13 cellular contexts compared by ENCODE assay signal in the genomic region with DNA sequence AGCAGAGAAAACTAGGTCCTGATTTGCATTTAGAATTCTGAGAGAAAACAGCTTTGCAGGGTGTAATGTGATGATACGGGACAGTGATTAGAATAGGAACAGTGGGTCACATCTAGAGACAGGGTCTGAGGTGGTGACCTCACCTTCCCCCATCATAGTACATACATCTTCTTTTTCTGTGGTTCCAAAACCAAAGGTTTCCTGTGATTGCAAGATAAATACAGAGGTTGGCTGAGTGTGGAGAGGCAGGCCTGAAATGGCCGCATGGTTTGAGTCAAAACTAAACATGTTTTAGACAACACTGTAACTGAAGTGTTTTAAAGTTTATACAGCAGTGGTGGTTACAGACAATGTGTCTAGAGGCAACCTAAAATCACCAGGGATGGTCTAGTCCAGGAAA. TPM values are rescaled to one million over a fixed set of nuclear protein-coding genes. Genes with fewer than 3 reads are reported as not detected.
DNase-seq lines count a peak whose midpoint lies in the region; ATAC-seq and TF ChIP-seq lines count a peak whose summit lies in the region.
"Had no signal": no experiment of that assay in that cellular context is flagged by ENCODE, and none has a peak within 500 bp of the region (broad histone marks: within the 10 kb centered on the region; RNA-seq: fewer than 3 reads in every experiment).

No MANE protein-coding gene starts in this region.

- H3K4me3 ChIP-seq in thyroid gland (replicated peaks in 1 of 3): no peak overlapping the region

- no peak for DNase-seq in effector memory CD8-positive, alpha-beta T cell
- DNase-seq in thyroid gland: no peak
- no peak for DNase-seq in NCI-H2107 (lab: John Stamatoyannopoulos, UW)
- DNase-seq in activated CD4-positive, CD25-positive, alpha-beta regulatory T cell treated with anti-CD3 and anti-CD28 coated beads, Interleukin-2, amount 50 U/mL, for 72 hours: no peak
- no peak for DNase-seq in NCI-H1694 (lab: John Stamatoyannopoulos, UW)
- DNase-seq: KG1, nucleus accumbens, trophoblast cell had no signal

- no peak overlapping the region for H3K27ac ChIP-seq in thyroid gland

- H3K36me3 ChIP-seq in thyroid gland: no peaks in the 10 kb centered on the region

- peaks cover 0 to 2% of the 10 kb centered on the region in 2 donors for H3K4me1 Mint-ChIP-seq in effector memory CD8-positive, alpha-beta T cell (ENCODE audit: low read depth in 2 of 2)

- H3K4me1 ChIP-seq in thyroid gland: peaks cover 0 to 7% of the 10 kb centered on the region in 2 donors

- no peaks in the 10 kb centered on the region for H3K27me3 ChIP-seq in thyroid gland

- H3K27me3 Mint-ChIP-seq in effector memory CD8-positive, alpha-beta T cell: peaks cover 6 to 13% of the 10 kb centered on the region in 2 donors

- intact Hi-C loops in thyroid gland (cut with DNase I): no loop called here

- TF ChIP-seq CTCF in thyroid gland (IDR thresholded peaks at IDR 0.05): no peak

- ATAC-seq in GM18861 (IDR thresholded peaks at IDR 0.05; ENCODE audit: unreplicated experiment): peak; percentile 74
- ATAC-seq in GM21447 (IDR thresholded peaks at IDR 0.05; ENCODE audit: unreplicated experiment): peak; percentile 54
- peak; percentile 53 for ATAC-seq in HG03095 (IDR thresholded peaks at IDR 0.05; ENCODE audit: unreplicated experiment)
- peak; percentile 56 for ATAC-seq in effector memory CD8-positive, alpha-beta T cell (replicated peaks)
- ATAC-seq: esophagus mucosa had no signal

- WGBS in thyroid gland, 2 donors: 67 to 81% methylated on average over 2 of the region's 2 CpGs

- no peak overlapping the region for H3K27ac Mint-ChIP-seq in effector memory CD8-positive, alpha-beta T cell

- H3K36me3 Mint-ChIP-seq in effector memory CD8-positive, alpha-beta T cell (ENCODE audit: insufficient read depth): no peaks in the 10 kb centered on the region

- H3K9me3 ChIP-seq in thyroid gland: no peaks in the 10 kb centered on the region

- TF ChIP-seq POLR2A in thyroid gland (IDR thresholded peaks at IDR 0.05): no peak

- no peaks in the 10 kb centered on the region for H3K9me3 Mint-ChIP-seq in effector memory CD8-positive, alpha-beta T cell

- H3K4me3 Mint-ChIP-seq in effector memory CD8-positive, alpha-beta T cell: no peak overlapping the region

RNA-seq across cellular contexts. Expression of a gene that starts 10.4 kb away (rescaled TPM):
- total RNA-seq in thyroid gland: 10 to 100 TPM; 17.5 to 35.7 (median 22.1) TPM

RNA-seq across cellular contexts. Expression of a gene that starts 29.6 kb away (rescaled TPM):
- 1 to 10 TPM; 1.2 to 3.5 (median 2.4) TPM for total RNA-seq in thyroid gland

RNA-seq across cellular contexts. Expression of a gene that starts 35.7 kb away (rescaled TPM):
- under 1 TPM in 1 of 4 donors, not detected in 3; 0.78 TPM for total RNA-seq in thyroid gland
- total RNA-seq: esophagus mucosa, SK-MEL-5 had no signal
